Comparison of ENCODE assay signal across 29 cellular contexts in genomic region chr2:32691678-32692077, GRCh38.
DNase-seq lines count a peak whose midpoint lies in the region; FAIRE-seq and TF ChIP-seq lines count a peak whose summit lies in the region.
"Had no signal": no experiment of that assay in that cellular context is flagged by ENCODE, and none has a peak within 500 bp of the region (broad histone marks: within the 10 kb centered on the region; RNA-seq: fewer than 3 reads in every experiment).

No MANE protein-coding gene starts in this region.

- H3K9ac ChIP-seq in mammary epithelial cell (ENCODE audit: insufficient read depth, low read length): no peak overlapping the region
- H3K9ac ChIP-seq: BLaER1 had no signal

- DNase-seq in mammary epithelial cell: peak; percentile 24
- DNase-seq in breast epithelium (ENCODE audit: low spot score in 2 of 2): no peak
- DNase-seq in LNCaP clone FGC (ENCODE audit: low read depth): peak; percentile 28
- DNase-seq in M059J (ENCODE audit: low read depth): peak; percentile 3
- no peak for DNase-seq in frontal cortex (ENCODE audit: low spot score in 2 of 2)
- no peak for DNase-seq in NCI-H774 (lab: John Stamatoyannopoulos, UW)
- no peak for DNase-seq in adrenal gland
- DNase-seq in GM19238 (ENCODE audit: insufficient read length, low spot score): no peak
- DNase-seq: 8988T; ACHN; BE2C; C1 segment of cervical spinal cord; CD4-positive, alpha-beta memory T cell; CD4-positive, CD25-positive, alpha-beta regulatory T cell; CD8-positive, alpha-beta memory T cell; COR-L47; DMS 273 treated with DMSO at 0.1 percent for 48 hours; DMS153; DMS53; DMS79; DND-41; EL; GDM1 had no signal

- BruUV-seq in mammary epithelial cell (replicated peaks; lab: Mats Ljungman, UMichigan): no TSS peak

- H3K4me1 ChIP-seq in mammary epithelial cell (ENCODE audit: insufficient read depth, low read length): peaks cover 5% of the 10 kb centered on the region
- H3K4me1 ChIP-seq in breast epithelium: no peaks in the 10 kb centered on the region
- H3K4me1 ChIP-seq in adrenal gland (replicated peaks in 1 of 2): peaks cover under 1% of the 10 kb centered on the region in 2 donors
- H3K4me1 ChIP-seq: BE2C, BLaER1 had no signal

- no peak for TF ChIP-seq CTCF in mammary epithelial cell (conservative IDR thresholded peaks at IDR 0.05 in 1 of 2, IDR thresholded peaks at IDR 0.05 in 1 of 2; ENCODE audit: extremely low read depth in 1 of 2, insufficient read depth in 1 of 2, low read depth in 1 of 2, low read length in 2 of 2)
- TF ChIP-seq CTCF in breast epithelium (IDR thresholded peaks at IDR 0.05): no peak
- no peak for TF ChIP-seq CTCF in LNCaP clone FGC (IDR thresholded peaks at IDR 0.05; ENCODE audit: control insufficient read depth, extremely low read depth, insufficient read depth)
- TF ChIP-seq CTCF in adrenal gland (IDR thresholded peaks at IDR 0.05): no peak

- peak; percentile 15 for FAIRE-seq in frontal cortex (lab: Jason Lieb, UNC)
- FAIRE-seq: A204.1, GM12878, GM12892, GM18507, GM19239 had no signal

- intact Hi-C loops in mammary epithelial cell (cut with micrococcal nuclease) (no loop called here), breast epithelium (cut with DNase I; ENCODE audit: low total_unique reads) (no loop called here), adrenal gland (cut with DNase I) (no loop called here)

- no peaks in the 10 kb centered on the region for H3K9me3 ChIP-seq in mammary epithelial cell (replicated peaks; ENCODE audit: insufficient read depth, low read length)
- H3K9me3 ChIP-seq in breast epithelium: no peaks in the 10 kb centered on the region
- no peaks in the 10 kb centered on the region for H3K9me3 ChIP-seq in adrenal gland (replicated peaks in 1 of 3)
- H3K9me3 ChIP-seq: BE2C, BLaER1 had no signal

- CTCF ChIA-PET in mammary epithelial cell (lab: Charles Lee; ENCODE audit: low non-redundant PET): no interaction called here

- H3K27ac ChIP-seq in mammary epithelial cell (ENCODE audit: insufficient read depth, low read depth, low read length) (no peak overlapping the region), breast epithelium (no peak overlapping the region), adrenal gland (no peak overlapping the region)
- H3K27ac ChIP-seq: BLaER1 had no signal

- H4K20me1 ChIP-seq in mammary epithelial cell (ENCODE audit: insufficient read depth, low read length): no peaks in the 10 kb centered on the region
- H4K20me1 ChIP-seq: BLaER1 had no signal

- H3K36me3 ChIP-seq in mammary epithelial cell (ENCODE audit: insufficient read depth, low read length) (no peaks in the 10 kb centered on the region), breast epithelium (no peaks in the 10 kb centered on the region), adrenal gland (replicated peaks in 1 of 2) (no peaks in the 10 kb centered on the region)
- H3K36me3 ChIP-seq: BE2C had no signal

- no peak overlapping the region for H2AFZ ChIP-seq in mammary epithelial cell (ENCODE audit: low read depth, low read length)

- no peaks in the 10 kb centered on the region for H3K27me3 ChIP-seq in mammary epithelial cell (ENCODE audit: insufficient read depth, low read length)
- no peaks in the 10 kb centered on the region for H3K27me3 ChIP-seq in breast epithelium
- no peaks in the 10 kb centered on the region for H3K27me3 ChIP-seq in adrenal gland
- H3K27me3 ChIP-seq: BE2C, BLaER1 had no signal

- no peak overlapping the region for H3K4me2 ChIP-seq in mammary epithelial cell (ENCODE audit: insufficient read depth, low read depth, low read length)
- H3K4me2 ChIP-seq: BLaER1 had no signal

- H3K4me3 ChIP-seq in mammary epithelial cell (replicated peaks in 1 of 3; ENCODE audit: insufficient read depth in 1 of 3, low read depth in 2 of 3, low read length in 3 of 3): no peak overlapping the region
- H3K4me3 ChIP-seq in breast epithelium: no peak overlapping the region
- no peak overlapping the region for H3K4me3 ChIP-seq in LNCaP clone FGC (ENCODE audit: low read depth, low read length)
- no peak overlapping the region for H3K4me3 ChIP-seq in adrenal gland
- H3K4me3 ChIP-seq: BLaER1, GM12878 had no signal

- in situ Hi-C loops in mammary epithelial cell (cut with MboI; ENCODE audit: low sequenced_read_pairs in 2 of 2): no loop called here

- TF ChIP-seq POLR2A in breast epithelium (IDR thresholded peaks at IDR 0.05) (no peak), adrenal gland (IDR thresholded peaks at IDR 0.05) (no peak)

- H3K79me2 ChIP-seq in mammary epithelial cell (ENCODE audit: insufficient read depth, low read length): no peaks in the 10 kb centered on the region

- dilution Hi-C loops in mammary epithelial cell (cut with HindIII; ENCODE audit: low sequenced_read_pairs): no loop called here

Comparison
In these comparisons a context has a peak if more than half of its experiments do, and no peak if none do; other contexts are left out.
1. DNase-seq: peak in mammary epithelial cell (single experiment), LNCaP clone FGC (single experiment) and M059J (single experiment); none in breast epithelium (0 of 2), frontal cortex (0 of 2), NCI-H774 (single experiment), adrenal gland (0 of 7) and GM19238 (single experiment).